1 cellular context compared by ENCODE assay signal in the genomic region with DNA sequence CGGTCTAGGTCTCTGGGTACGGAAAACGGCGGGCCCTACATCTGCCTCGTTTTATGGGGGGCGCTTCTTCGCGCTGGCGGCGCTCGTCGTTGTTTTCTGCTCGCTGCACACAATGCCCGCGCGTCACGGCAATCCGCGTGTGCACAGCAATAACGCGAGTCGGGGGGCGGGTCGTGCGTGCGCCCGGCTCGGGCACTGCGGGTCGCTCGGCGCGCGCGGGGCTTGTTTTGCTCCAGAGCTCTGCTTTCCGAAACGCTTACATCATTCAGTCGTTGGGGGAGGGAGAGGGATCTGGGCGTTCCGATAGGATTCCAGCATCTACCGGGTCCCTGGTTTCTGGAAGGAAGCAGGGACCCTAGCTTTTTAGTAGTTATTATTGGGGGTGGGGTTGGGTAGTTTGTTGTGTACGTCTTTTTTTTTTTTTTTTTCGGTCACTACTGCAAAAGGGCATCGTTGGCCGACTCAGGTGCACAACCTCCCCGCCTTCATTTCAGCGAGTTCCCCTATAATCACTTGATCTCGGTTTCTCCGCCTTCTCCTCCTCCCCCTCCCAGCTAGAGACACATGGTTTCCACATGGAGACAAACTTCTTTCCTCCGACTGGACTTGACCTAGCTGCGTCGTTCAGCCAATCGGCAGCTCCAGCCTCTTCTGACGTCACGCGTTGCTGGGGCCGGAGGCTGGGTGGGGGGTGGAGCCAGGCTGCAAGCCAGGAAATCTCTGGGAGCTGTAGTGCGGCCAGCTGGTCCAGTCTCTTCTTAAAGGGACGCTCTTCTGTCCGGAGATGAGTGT.
TF ChIP-seq lines count a peak whose summit lies in the region.

No MANE protein-coding gene starts in this region.

TF ChIP-seq in HepG2, 621 proteins besides CTCF, POLR2A, EP300 and RAD21 (continued from another document and continues in another):
- TF ChIP-seq, protein P1, sequence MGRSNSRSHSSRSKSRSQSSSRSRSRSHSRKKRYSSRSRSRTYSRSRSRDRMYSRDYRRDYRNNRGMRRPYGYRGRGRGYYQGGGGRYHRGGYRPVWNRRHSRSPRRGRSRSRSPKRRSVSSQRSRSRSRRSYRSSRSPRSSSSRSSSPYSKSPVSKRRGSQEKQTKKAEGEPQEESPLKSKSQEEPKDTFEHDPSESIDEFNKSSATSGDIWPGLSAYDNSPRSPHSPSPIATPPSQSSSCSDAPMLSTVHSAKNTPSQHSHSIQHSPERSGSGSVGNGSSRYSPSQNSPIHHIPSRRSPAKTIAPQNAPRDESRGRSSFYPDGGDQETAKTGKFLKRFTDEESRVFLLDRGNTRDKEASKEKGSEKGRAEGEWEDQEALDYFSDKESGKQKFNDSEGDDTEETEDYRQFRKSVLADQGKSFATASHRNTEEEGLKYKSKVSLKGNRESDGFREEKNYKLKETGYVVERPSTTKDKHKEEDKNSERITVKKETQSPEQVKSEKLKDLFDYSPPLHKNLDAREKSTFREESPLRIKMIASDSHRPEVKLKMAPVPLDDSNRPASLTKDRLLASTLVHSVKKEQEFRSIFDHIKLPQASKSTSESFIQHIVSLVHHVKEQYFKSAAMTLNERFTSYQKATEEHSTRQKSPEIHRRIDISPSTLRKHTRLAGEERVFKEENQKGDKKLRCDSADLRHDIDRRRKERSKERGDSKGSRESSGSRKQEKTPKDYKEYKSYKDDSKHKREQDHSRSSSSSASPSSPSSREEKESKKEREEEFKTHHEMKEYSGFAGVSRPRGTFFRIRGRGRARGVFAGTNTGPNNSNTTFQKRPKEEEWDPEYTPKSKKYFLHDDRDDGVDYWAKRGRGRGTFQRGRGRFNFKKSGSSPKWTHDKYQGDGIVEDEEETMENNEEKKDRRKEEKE (IDR thresholded peaks at IDR 0.05): no peak
- no peak for TF ChIP-seq HDAC1 (CRISPR knock-in tag; IDR thresholded peaks at IDR 0.05)
- no peak for TF ChIP-seq HNRNPH1 (optimal IDR thresholded peaks at IDR 0.05; ENCODE audit: low read depth, low read length)
- TF ChIP-seq ARNT2 (CRISPR knock-in tag; IDR thresholded peaks at IDR 0.05; ENCODE audit: low read depth): no peak; the same call in 1 of the 2 replicates
- TF ChIP-seq ZNF678 (CRISPR knock-in tag; IDR thresholded peaks at IDR 0.05): no peak
- TF ChIP-seq HOXA5 (CRISPR knock-in tag; IDR thresholded peaks at IDR 0.05): no peak
- peak; percentile 43; the same call in 1 of the 2 replicates for TF ChIP-seq SOX5 (CRISPR knock-in tag; IDR thresholded peaks at IDR 0.05; ENCODE audit: borderline replicate concordance)
- 0 out of 2 replicates have a peak, but pooled peaks have one; percentile 28 for TF ChIP-seq HOXA9 (CRISPR knock-in tag; IDR thresholded peaks at IDR 0.05; ENCODE audit: borderline replicate concordance)
- TF ChIP-seq ZMYM3 (CRISPR knock-in tag; IDR thresholded peaks at IDR 0.05): no peak
- no peak for TF ChIP-seq ATAD3A (CRISPR knock-in tag; IDR thresholded peaks at IDR 0.05)
- no peak for TF ChIP-seq ZNF205 (CRISPR knock-in tag; IDR thresholded peaks at IDR 0.05)
- no peak for TF ChIP-seq ZNF839 (CRISPR knock-in tag; IDR thresholded peaks at IDR 0.05; ENCODE audit: borderline replicate concordance)
- TF ChIP-seq ZNF605 (CRISPR knock-in tag; IDR thresholded peaks at IDR 0.05): peak; percentile 71
- TF ChIP-seq ZNF446 (CRISPR knock-in tag; IDR thresholded peaks at IDR 0.05): peak; percentile 48; the same call in 1 of the 2 replicates
- TF ChIP-seq ZBTB21 (CRISPR knock-in tag; IDR thresholded peaks at IDR 0.05): no peak
- no peak; the same call in 1 of the 2 replicates for TF ChIP-seq ZNF556 (CRISPR knock-in tag; IDR thresholded peaks at IDR 0.05; ENCODE audit: borderline replicate concordance)
- TF ChIP-seq ZNF670 (CRISPR knock-in tag; IDR thresholded peaks at IDR 0.05; ENCODE audit: borderline replicate concordance): no peak
- TF ChIP-seq SATB2 (CRISPR knock-in tag; IDR thresholded peaks at IDR 0.05): no peak
- no peak for TF ChIP-seq RBAK (CRISPR knock-in tag; IDR thresholded peaks at IDR 0.05)
- 0 out of 2 replicates have a peak, but pooled peaks have one; percentile 65 for TF ChIP-seq ZNF274 (CRISPR knock-in tag; IDR thresholded peaks at IDR 0.05)
- TF ChIP-seq KLF16 (CRISPR knock-in tag; IDR thresholded peaks at IDR 0.05): no peak
- TF ChIP-seq ZNF772 (CRISPR knock-in tag; IDR thresholded peaks at IDR 0.05): peak; percentile 42; the same call in 1 of the 2 replicates
- TF ChIP-seq, protein P2, sequence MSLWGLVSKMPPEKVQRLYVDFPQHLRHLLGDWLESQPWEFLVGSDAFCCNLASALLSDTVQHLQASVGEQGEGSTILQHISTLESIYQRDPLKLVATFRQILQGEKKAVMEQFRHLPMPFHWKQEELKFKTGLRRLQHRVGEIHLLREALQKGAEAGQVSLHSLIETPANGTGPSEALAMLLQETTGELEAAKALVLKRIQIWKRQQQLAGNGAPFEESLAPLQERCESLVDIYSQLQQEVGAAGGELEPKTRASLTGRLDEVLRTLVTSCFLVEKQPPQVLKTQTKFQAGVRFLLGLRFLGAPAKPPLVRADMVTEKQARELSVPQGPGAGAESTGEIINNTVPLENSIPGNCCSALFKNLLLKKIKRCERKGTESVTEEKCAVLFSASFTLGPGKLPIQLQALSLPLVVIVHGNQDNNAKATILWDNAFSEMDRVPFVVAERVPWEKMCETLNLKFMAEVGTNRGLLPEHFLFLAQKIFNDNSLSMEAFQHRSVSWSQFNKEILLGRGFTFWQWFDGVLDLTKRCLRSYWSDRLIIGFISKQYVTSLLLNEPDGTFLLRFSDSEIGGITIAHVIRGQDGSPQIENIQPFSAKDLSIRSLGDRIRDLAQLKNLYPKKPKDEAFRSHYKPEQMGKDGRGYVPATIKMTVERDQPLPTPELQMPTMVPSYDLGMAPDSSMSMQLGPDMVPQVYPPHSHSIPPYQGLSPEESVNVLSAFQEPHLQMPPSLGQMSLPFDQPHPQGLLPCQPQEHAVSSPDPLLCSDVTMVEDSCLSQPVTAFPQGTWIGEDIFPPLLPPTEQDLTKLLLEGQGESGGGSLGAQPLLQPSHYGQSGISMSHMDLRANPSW (CRISPR knock-in tag; IDR thresholded peaks at IDR 0.05; ENCODE audit: borderline replicate concordance): no peak
- no peak for TF ChIP-seq MTA3 (CRISPR knock-in tag; IDR thresholded peaks at IDR 0.05)
- TF ChIP-seq, protein P3, sequence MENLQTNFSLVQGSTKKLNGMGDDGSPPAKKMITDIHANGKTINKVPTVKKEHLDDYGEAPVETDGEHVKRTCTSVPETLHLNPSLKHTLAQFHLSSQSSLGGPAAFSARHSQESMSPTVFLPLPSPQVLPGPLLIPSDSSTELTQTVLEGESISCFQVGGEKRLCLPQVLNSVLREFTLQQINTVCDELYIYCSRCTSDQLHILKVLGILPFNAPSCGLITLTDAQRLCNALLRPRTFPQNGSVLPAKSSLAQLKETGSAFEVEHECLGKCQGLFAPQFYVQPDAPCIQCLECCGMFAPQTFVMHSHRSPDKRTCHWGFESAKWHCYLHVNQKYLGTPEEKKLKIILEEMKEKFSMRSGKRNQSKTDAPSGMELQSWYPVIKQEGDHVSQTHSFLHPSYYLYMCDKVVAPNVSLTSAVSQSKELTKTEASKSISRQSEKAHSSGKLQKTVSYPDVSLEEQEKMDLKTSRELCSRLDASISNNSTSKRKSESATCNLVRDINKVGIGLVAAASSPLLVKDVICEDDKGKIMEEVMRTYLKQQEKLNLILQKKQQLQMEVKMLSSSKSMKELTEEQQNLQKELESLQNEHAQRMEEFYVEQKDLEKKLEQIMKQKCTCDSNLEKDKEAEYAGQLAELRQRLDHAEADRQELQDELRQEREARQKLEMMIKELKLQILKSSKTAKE (CRISPR knock-in tag; IDR thresholded peaks at IDR 0.05; ENCODE audit: borderline replicate concordance): no peak
- TF ChIP-seq IRX3 (CRISPR knock-in tag; IDR thresholded peaks at IDR 0.05; ENCODE audit: borderline replicate concordance, low read depth): no peak
- no peak for TF ChIP-seq ZBTB3 (CRISPR knock-in tag; IDR thresholded peaks at IDR 0.05; ENCODE audit: borderline replicate concordance, low read depth)
- no peak for TF ChIP-seq PHB2 (IDR thresholded peaks at IDR 0.05; ENCODE audit: partially characterized antibody)
- no peak for TF ChIP-seq ZSCAN29 (CRISPR knock-in tag; conservative IDR thresholded peaks at IDR 0.05)
- TF ChIP-seq, protein P4, sequence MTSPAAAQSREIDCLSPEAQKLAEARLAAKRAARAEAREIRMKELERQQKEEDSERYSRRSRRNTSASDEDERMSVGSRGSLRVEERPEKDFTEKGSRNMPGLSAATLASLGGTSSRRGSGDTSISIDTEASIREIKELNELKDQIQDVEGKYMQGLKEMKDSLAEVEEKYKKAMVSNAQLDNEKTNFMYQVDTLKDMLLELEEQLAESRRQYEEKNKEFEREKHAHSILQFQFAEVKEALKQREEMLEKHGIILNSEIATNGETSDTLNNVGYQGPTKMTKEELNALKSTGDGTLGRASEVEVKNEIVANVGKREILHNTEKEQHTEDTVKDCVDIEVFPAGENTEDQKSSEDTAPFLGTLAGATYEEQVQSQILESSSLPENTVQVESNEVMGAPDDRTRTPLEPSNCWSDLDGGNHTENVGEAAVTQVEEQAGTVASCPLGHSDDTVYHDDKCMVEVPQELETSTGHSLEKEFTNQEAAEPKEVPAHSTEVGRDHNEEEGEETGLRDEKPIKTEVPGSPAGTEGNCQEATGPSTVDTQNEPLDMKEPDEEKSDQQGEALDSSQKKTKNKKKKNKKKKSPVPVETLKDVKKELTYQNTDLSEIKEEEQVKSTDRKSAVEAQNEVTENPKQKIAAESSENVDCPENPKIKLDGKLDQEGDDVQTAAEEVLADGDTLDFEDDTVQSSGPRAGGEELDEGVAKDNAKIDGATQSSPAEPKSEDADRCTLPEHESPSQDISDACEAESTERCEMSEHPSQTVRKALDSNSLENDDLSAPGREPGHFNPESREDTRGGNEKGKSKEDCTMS (CRISPR knock-in tag; conservative IDR thresholded peaks at IDR 0.05): no peak
- TF ChIP-seq MED13 (CRISPR knock-in tag; IDR thresholded peaks at IDR 0.05): no peak
- TF ChIP-seq ESRRA (CRISPR knock-in tag; IDR thresholded peaks at IDR 0.05; ENCODE audit: low read depth): no peak
- TF ChIP-seq ZNF224 (CRISPR knock-in tag; IDR thresholded peaks at IDR 0.05): no peak
- TF ChIP-seq POLR2G (IDR thresholded peaks at IDR 0.05; ENCODE audit: low read depth, low read length): peak; percentile 38
- TF ChIP-seq, protein P5, sequence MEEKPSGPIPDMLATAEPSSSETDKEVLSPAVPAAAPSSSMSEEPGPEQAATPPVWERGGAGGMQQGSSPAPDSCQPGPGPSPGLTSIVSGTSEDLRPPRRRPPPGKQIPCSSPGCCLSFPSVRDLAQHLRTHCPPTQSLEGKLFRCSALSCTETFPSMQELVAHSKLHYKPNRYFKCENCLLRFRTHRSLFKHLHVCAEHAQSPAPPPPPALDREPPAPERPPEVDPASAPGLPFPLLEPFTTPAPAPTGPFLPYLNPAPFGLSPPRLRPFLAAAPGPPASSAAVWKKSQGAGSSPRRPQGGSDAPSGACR (CRISPR knock-in tag; IDR thresholded peaks at IDR 0.05): no peak
- no peak for TF ChIP-seq PTBP1 (IDR thresholded peaks at IDR 0.05; ENCODE audit: low read depth, low read length, poor library complexity, severe bottlenecking)
- TF ChIP-seq KMT2B (CRISPR knock-in tag; IDR thresholded peaks at IDR 0.05): 0 out of 2 replicates have a peak, but pooled peaks have one; percentile 6
- TF ChIP-seq KLF9 (CRISPR knock-in tag; IDR thresholded peaks at IDR 0.05; ENCODE audit: low read depth): no peak
- no peak for TF ChIP-seq ZNF761 (CRISPR knock-in tag; conservative IDR thresholded peaks at IDR 0.05)
- peak; percentile 26 for TF ChIP-seq CCAR2 (optimal IDR thresholded peaks at IDR 0.05; ENCODE audit: low read depth, low read length)
- no peak for TF ChIP-seq MIER2 (CRISPR knock-in tag; IDR thresholded peaks at IDR 0.05)
- TF ChIP-seq, protein P6, sequence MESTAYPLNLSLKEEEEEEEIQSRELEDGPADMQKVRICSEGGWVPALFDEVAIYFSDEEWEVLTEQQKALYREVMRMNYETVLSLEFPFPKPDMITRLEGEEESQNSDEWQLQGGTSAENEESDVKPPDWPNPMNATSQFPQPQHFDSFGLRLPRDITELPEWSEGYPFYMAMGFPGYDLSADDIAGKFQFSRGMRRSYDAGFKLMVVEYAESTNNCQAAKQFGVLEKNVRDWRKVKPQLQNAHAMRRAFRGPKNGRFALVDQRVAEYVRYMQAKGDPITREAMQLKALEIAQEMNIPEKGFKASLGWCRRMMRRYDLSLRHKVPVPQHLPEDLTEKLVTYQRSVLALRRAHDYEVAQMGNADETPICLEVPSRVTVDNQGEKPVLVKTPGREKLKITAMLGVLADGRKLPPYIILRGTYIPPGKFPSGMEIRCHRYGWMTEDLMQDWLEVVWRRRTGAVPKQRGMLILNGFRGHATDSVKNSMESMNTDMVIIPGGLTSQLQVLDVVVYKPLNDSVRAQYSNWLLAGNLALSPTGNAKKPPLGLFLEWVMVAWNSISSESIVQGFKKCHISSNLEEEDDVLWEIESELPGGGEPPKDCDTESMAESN (CRISPR knock-in tag; conservative IDR thresholded peaks at IDR 0.05): no peak; the same call in 1 of the 2 replicates
- TF ChIP-seq ZNF782 (CRISPR knock-in tag; IDR thresholded peaks at IDR 0.05; ENCODE audit: borderline replicate concordance): no peak
- 0 out of 2 replicates have a peak, but pooled peaks have one; percentile 52 for TF ChIP-seq ZNF674 (CRISPR knock-in tag; IDR thresholded peaks at IDR 0.05; ENCODE audit: low read depth)
- no peak for TF ChIP-seq ZBTB42 (CRISPR knock-in tag; IDR thresholded peaks at IDR 0.05)
- TF ChIP-seq, protein P7, sequence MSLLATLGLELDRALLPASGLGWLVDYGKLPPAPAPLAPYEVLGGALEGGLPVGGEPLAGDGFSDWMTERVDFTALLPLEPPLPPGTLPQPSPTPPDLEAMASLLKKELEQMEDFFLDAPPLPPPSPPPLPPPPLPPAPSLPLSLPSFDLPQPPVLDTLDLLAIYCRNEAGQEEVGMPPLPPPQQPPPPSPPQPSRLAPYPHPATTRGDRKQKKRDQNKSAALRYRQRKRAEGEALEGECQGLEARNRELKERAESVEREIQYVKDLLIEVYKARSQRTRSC (CRISPR knock-in tag; IDR thresholded peaks at IDR 0.05; ENCODE audit: low read depth): no peak
- TF ChIP-seq ZNF264 (CRISPR knock-in tag; IDR thresholded peaks at IDR 0.05): no peak
- TF ChIP-seq RBFOX2 (IDR thresholded peaks at IDR 0.05; ENCODE audit: low read depth, low read length): peak; percentile 84
- TF ChIP-seq SRY (CRISPR knock-in tag; IDR thresholded peaks at IDR 0.05): peak; percentile 46; the same call in 1 of the 2 replicates
- no peak for TF ChIP-seq LCORL (IDR thresholded peaks at IDR 0.05)
- TF ChIP-seq LCORL (CRISPR knock-in tag; IDR thresholded peaks at IDR 0.05): no peak; the same call in 1 of the 2 replicates
- TF ChIP-seq HIVEP1 (CRISPR knock-in tag; IDR thresholded peaks at IDR 0.05): 0 out of 2 replicates have a peak, but pooled peaks have one; percentile 19
